1 cellular context compared by ENCODE assay signal in genomic region chr3:33826206-33826605, GRCh38.
TF ChIP-seq lines count a peak whose summit lies in the region.

No MANE protein-coding gene starts in this region.

TF ChIP-seq in IMR-90, 13 proteins besides CTCF, POLR2A, EP300 and RAD21:
- TF ChIP-seq ELK1 (IDR thresholded peaks at IDR 0.05; ENCODE audit: borderline replicate concordance, low read depth, low read length), result no peak
- TF ChIP-seq CEBPB (IDR thresholded peaks at IDR 0.05; ENCODE audit: low read depth, low read length), result no peak
- TF ChIP-seq FOS (IDR thresholded peaks at IDR 0.05; ENCODE audit: low read depth, low read length), result no peak
- no peak for TF ChIP-seq BHLHE40 (IDR thresholded peaks at IDR 0.05; ENCODE audit: low read depth, low read length)
- no peak for TF ChIP-seq CHD1 (IDR thresholded peaks at IDR 0.05; ENCODE audit: low read depth, low read length)
- TF ChIP-seq RFX5 (IDR thresholded peaks at IDR 0.05; ENCODE audit: low read depth, low read length), result no peak
- TF ChIP-seq SMC3 (IDR thresholded peaks at IDR 0.05; ENCODE audit: low read depth, low read length), result no peak
- no peak for TF ChIP-seq MAZ (IDR thresholded peaks at IDR 0.05; ENCODE audit: borderline replicate concordance, low read depth, low read length)
